Comparison of ENCODE assay signal across 8 cellular contexts in genomic region chr7:157302314-157302711, GRCh38. TPM values are rescaled to one million over a fixed set of nuclear protein-coding genes. Genes with fewer than 3 reads are reported as not detected.
A peak's percentile ranks its signal among the peaks of the same experiment; 100 is the strongest.
DNase-seq lines count a peak whose midpoint lies in the region; ATAC-seq, FAIRE-seq and TF ChIP-seq lines count a peak whose summit lies in the region.

No MANE protein-coding gene starts in this region.

- no peaks in the 10 kb centered on the region for H3K27me3 ChIP-seq in GM23248 (replicated peaks; ENCODE audit: insufficient read depth)
- H3K27me3 ChIP-seq in bronchial epithelial cell (ENCODE audit: control insufficient read depth, insufficient read depth, low read length) = no peaks in the 10 kb centered on the region
- no peaks in the 10 kb centered on the region for H3K27me3 ChIP-seq in naive thymus-derived CD4-positive, alpha-beta T cell (ENCODE audit: control insufficient read depth in 2 of 2, insufficient read depth in 2 of 2, low read length in 2 of 2)
- H3K27me3 ChIP-seq in testis = no peaks in the 10 kb centered on the region
- H3K27me3 ChIP-seq in HAP-1 (ENCODE audit: low read depth) = no peaks in the 10 kb centered on the region

- H3K36me3 ChIP-seq in GM23248 (ENCODE audit: low read depth) (no peaks in the 10 kb centered on the region), bronchial epithelial cell (ENCODE audit: control insufficient read depth, insufficient read depth, low read length) (no peaks in the 10 kb centered on the region), testis (ENCODE audit: low read depth, missing control alignments) (no peaks in the 10 kb centered on the region), HAP-1 (replicated peaks) (no peaks in the 10 kb centered on the region)
- no peaks in the 10 kb centered on the region for H3K36me3 ChIP-seq in naive thymus-derived CD4-positive, alpha-beta T cell (ENCODE audit: control insufficient read depth in 2 of 3, insufficient read depth in 3 of 3, low read length in 3 of 3)

- H3K9me3 ChIP-seq in GM23248 (ENCODE audit: low read depth) (no peaks in the 10 kb centered on the region), testis (no peaks in the 10 kb centered on the region), HAP-1 (no peaks in the 10 kb centered on the region)
- no peaks in the 10 kb centered on the region for H3K9me3 ChIP-seq in naive thymus-derived CD4-positive, alpha-beta T cell (ENCODE audit: control insufficient read depth in 2 of 3, low read length in 3 of 3)

- H3K27me3 Mint-ChIP-seq in activated B cell treated with CpG ODN at 0.5 μM for 24 hours = no peaks in the 10 kb centered on the region
- H3K27me3 Mint-ChIP-seq in naive thymus-derived CD4-positive, alpha-beta T cell = no peaks in the 10 kb centered on the region

- H3K79me2 ChIP-seq in GM23248 (ENCODE audit: insufficient read depth) = no peaks in the 10 kb centered on the region

- intact Hi-C loops in activated B cell treated with CpG ODN at 0.5 μM for 24 hours (cut with micrococcal nuclease) = loop anchor here (1.0 to 5.0 kb wide), 4 partner anchors 29 to 165 kb away; partner anchors contain the start of gene UBE3C
- intact Hi-C loops in naive thymus-derived CD4-positive, alpha-beta T cell (cut with micrococcal nuclease) = loop anchor here (1.0 to 2.0 kb wide), 4 partner anchors 30 to 164 kb away; partner anchors contain the start of gene UBE3C (in 1 of the 2)
- intact Hi-C loops in testis (cut with DNase I; ENCODE audit: low total_unique reads) = no loop called here

- no peaks in the 10 kb centered on the region for H3F3A ChIP-seq in GM23248 (ENCODE audit: insufficient read depth)

- H2AFZ ChIP-seq in GM23248 = peak overlapping the region; percentile 69

- FAIRE-seq in bronchial epithelial cell (lab: Jason Lieb, UNC) = no peak

- peak; percentile 98 for ATAC-seq in activated B cell treated with CpG ODN at 0.5 μM for 24 hours (ENCODE audit: low read depth)
- ATAC-seq in naive thymus-derived CD4-positive, alpha-beta T cell = peak; percentile 97

- no peak overlapping the region for H3K4me3 ChIP-seq in GM12864 (ENCODE audit: low read depth, low read length)
- no peak overlapping the region for H3K4me3 ChIP-seq in GM23248
- no peak overlapping the region for H3K4me3 ChIP-seq in bronchial epithelial cell (ENCODE audit: low read depth, low read length)
- peak overlapping the region; percentile 10 for H3K4me3 ChIP-seq in naive thymus-derived CD4-positive, alpha-beta T cell (ENCODE audit: low read length)
- H3K4me3 ChIP-seq in testis = no peak overlapping the region
- no peak overlapping the region for H3K4me3 ChIP-seq in HAP-1

- H3K9me3 Mint-ChIP-seq in activated B cell treated with CpG ODN at 0.5 μM for 24 hours = no peaks in the 10 kb centered on the region
- H3K9me3 Mint-ChIP-seq in naive thymus-derived CD4-positive, alpha-beta T cell = peaks cover 0 to 2% (median 0%) of the 10 kb centered on the region in 11 donors

- H3K4me1 ChIP-seq in GM23248 (ENCODE audit: insufficient read depth) (peaks cover 5% of the 10 kb centered on the region; the same call in 1 of the 2 replicates), testis (no peaks in the 10 kb centered on the region), HAP-1 (no peaks in the 10 kb centered on the region)
- peaks cover 10 to 23% of the 10 kb centered on the region in 2 donors for H3K4me1 ChIP-seq in naive thymus-derived CD4-positive, alpha-beta T cell (ENCODE audit: control insufficient read depth in 2 of 2, insufficient read depth in 2 of 2, low read length in 2 of 2)

- H3K36me3 Mint-ChIP-seq in activated B cell treated with CpG ODN at 0.5 μM for 24 hours (ENCODE audit: low read depth) = no peaks in the 10 kb centered on the region
- H3K36me3 Mint-ChIP-seq in naive thymus-derived CD4-positive, alpha-beta T cell = no peaks in the 10 kb centered on the region

- H3K9me2 ChIP-seq in GM23248 (ENCODE audit: insufficient read depth) = no peaks in the 10 kb centered on the region

- POLR2A ChIA-PET in activated B cell treated with CpG ODN at 0.5 μM for 24 hours (lab: Charles Lee) = interaction anchor here (0.6 to 1.8 kb wide), 5 partner anchors 33 to 194 kb away, joined by 4 to 13 read pairs (median 6); partner anchors contain the start of gene DNAJB6
- POLR2A ChIA-PET in naive thymus-derived CD4-positive, alpha-beta T cell (lab: Charles Lee) = interaction anchor here (0.6 to 0.9 kb wide), 4 partner anchors 31 to 594 kb away, joined by 3 to 4 read pairs (median 3); no protein-coding TSS in a partner anchor

- peak overlapping the region; percentile 87 for H3K27ac Mint-ChIP-seq in activated B cell treated with CpG ODN at 0.5 μM for 24 hours
- peak overlapping the region; percentile 36 to 96 (median 83) for H3K27ac Mint-ChIP-seq in naive thymus-derived CD4-positive, alpha-beta T cell

- H3K4me3 Mint-ChIP-seq in activated B cell treated with CpG ODN at 0.5 μM for 24 hours = peak overlapping the region; percentile 78
- peak overlapping the region; percentile 67 to 84 (median 73) for H3K4me3 Mint-ChIP-seq in naive thymus-derived CD4-positive, alpha-beta T cell

- no peak for TF ChIP-seq POLR2A in testis (IDR thresholded peaks at IDR 0.05)

- peak overlapping the region; percentile 48 for H3K9ac ChIP-seq in GM23248

- in situ Hi-C loops in GM23248 (cut with MboI) (no loop called here), HAP-1 (cut with MboI; ENCODE audit: low sequenced_read_pairs) (no loop called here)

- DNase-seq in GM12864 (ENCODE audit: low read depth) (peak; percentile 69), GM23248 (peak; percentile 78), M059J (ENCODE audit: low read depth) (peak; percentile 98), activated B cell treated with CpG ODN at 0.5 μM for 24 hours (peak; percentile 61), bronchial epithelial cell (ENCODE audit: low read depth) (peak; percentile 83), testis (peak; percentile 44), HAP-1 (ENCODE audit: low spot score in 2 of 2) (no peak)
- DNase-seq in naive thymus-derived CD4-positive, alpha-beta T cell = peak; percentile 64 to 87 (median 81)

- TF ChIP-seq CTCF in GM12864 (IDR thresholded peaks at IDR 0.05; ENCODE audit: low read depth, low read length, missing control alignments) (no peak), activated B cell treated with CpG ODN at 0.5 μM for 24 hours (IDR thresholded peaks at IDR 0.05) (no peak), bronchial epithelial cell (IDR thresholded peaks at IDR 0.05; ENCODE audit: insufficient read depth, low read length, severe bottlenecking) (no peak), testis (IDR thresholded peaks at IDR 0.05) (no peak)

- 31 to 59% methylated on average over 11 of the region's 11 CpGs for WGBS in GM23248 (ENCODE audit: low coverage in 1 of 2, low lambda C conversion rate in 2 of 2, missing lambda C conversion rate in 2 of 2), 2 experiments
- 81 to 83% methylated on average over 11 of the region's 11 CpGs for WGBS in testis, 2 donors

- peak overlapping the region; percentile 16 for H3K4me2 ChIP-seq in GM23248 (ENCODE audit: unreplicated experiment)

- peaks cover 19% of the 10 kb centered on the region for H3K4me1 Mint-ChIP-seq in activated B cell treated with CpG ODN at 0.5 μM for 24 hours
- peaks cover 19 to 43% (median 36%) of the 10 kb centered on the region in 7 donors for H3K4me1 Mint-ChIP-seq in naive thymus-derived CD4-positive, alpha-beta T cell

- CTCF ChIA-PET in activated B cell treated with CpG ODN at 0.5 μM for 24 hours (lab: Charles Lee) = no interaction called here
- CTCF ChIA-PET in naive thymus-derived CD4-positive, alpha-beta T cell (lab: Charles Lee) = interaction anchor here (0.6 to 1.4 kb wide), 3 partner anchors 28 to 50 kb away, joined by 3 to 4 read pairs (median 3); no protein-coding TSS in a partner anchor

- no peaks in the 10 kb centered on the region for H4K20me1 ChIP-seq in GM23248 (ENCODE audit: insufficient read depth)

- H3K27ac ChIP-seq in GM23248 (peak overlapping the region; percentile 60), testis (no peak overlapping the region)
- H3K27ac ChIP-seq in naive thymus-derived CD4-positive, alpha-beta T cell (ENCODE audit: low read depth, low read length) = no peak overlapping the region

RNA-seq across cellular contexts. Expression of gene DNAJB6, which starts 34.5 kb away (rescaled TPM):
- total RNA-seq in GM23248 (2014; rRNA removed; shearing (Covaris generic)) = 139 and 149 TPM in 2 replicates
- polyA plus RNA-seq in GM23248 (2016; fragmentation: Nextera tagmentation; extraction: Ambion mirVana) = 187 and 195 TPM in 2 replicates
- total RNA-seq in M059J (2014; rRNA removed; shearing (Covaris generic)) = 118 and 164 TPM in 2 replicates
- total RNA-seq in activated B cell treated with CpG ODN at 0.5 μM for 24 hours = 74.3 and 75.6 TPM in 2 replicates
- total RNA-seq in bronchial epithelial cell = 87.9 and 113 TPM in 2 replicates
- total RNA-seq in naive thymus-derived CD4-positive, alpha-beta T cell = 100 to 1,000 TPM in 2 of 5 experiments, 10 to 100 TPM in 3; 79.8 to 219 (median 96.0) TPM
- polyA plus RNA-seq in naive thymus-derived CD4-positive, alpha-beta T cell = 100 to 1,000 TPM; 114 to 130 TPM
- total RNA-seq in testis = 100 to 1,000 TPM; 154 to 172 TPM
- polyA plus RNA-seq in testis (ENCODE audit: insufficient read depth, low read depth, low replicate concordance) = 262 TPM

Comparison
In these comparisons a context has a peak if more than half of its experiments do, and no peak if none do; other contexts are left out.
1. DNase-seq: peak in GM12864 (single experiment), GM23248 (single experiment), M059J (single experiment), activated B cell treated with CpG ODN at 0.5 μM for 24 hours (single experiment), bronchial epithelial cell (single experiment), naive thymus-derived CD4-positive, alpha-beta T cell (9 of 9) and testis (single experiment); none in HAP-1 (0 of 2).